ENCODE assay signal across 14 cellular contexts in genomic region chrX:20500171-20500865, GRCh38.
DNase-seq lines count a peak whose midpoint lies in the region; ATAC-seq and TF ChIP-seq lines count a peak whose summit lies in the region.
"Had no signal": no experiment of that assay in that cellular context is flagged by ENCODE, and none has a peak within 500 bp of the region (broad histone marks: within the 10 kb centered on the region; RNA-seq: fewer than 3 reads in every experiment).

No MANE protein-coding gene starts in this region.

- H3K9me3 Mint-ChIP-seq in CD4-positive, alpha-beta memory T cell, result no peaks in the 10 kb centered on the region
- no peaks in the 10 kb centered on the region for H3K9me3 Mint-ChIP-seq in activated T-helper 2 cell treated with anti-CD3 and anti-CD28 coated beads, Interferon-gamma antibody, Interleukin-2, Interleukin-4, amounts not matched to agents 10 μg/mL and 5 μg/mL and 100 μg/mL, durations not matched to agents 14 hours and 24 hours and 36 hours
- H3K9me3 Mint-ChIP-seq: nephron had no signal

- H3K27ac Mint-ChIP-seq in CD4-positive, alpha-beta memory T cell, result peak overlapping the region in 1 of 7 donors; percentile 4
- H3K27ac Mint-ChIP-seq in activated T-helper 2 cell treated with anti-CD3 and anti-CD28 coated beads, Interferon-gamma antibody, Interleukin-2, Interleukin-4, amounts not matched to agents 10 μg/mL and 5 μg/mL and 100 μg/mL, durations not matched to agents 14 hours and 24 hours and 36 hours, result no peak overlapping the region
- H3K27ac Mint-ChIP-seq: B cell had no signal

- H3K9me3 ChIP-seq in CD4-positive, alpha-beta memory T cell (ENCODE audit: control insufficient read depth in 1 of 2, low read length in 2 of 2), result no peaks in the 10 kb centered on the region
- H3K9me3 ChIP-seq in HAP-1, result no peaks in the 10 kb centered on the region
- H3K9me3 ChIP-seq: breast epithelium, esophagus muscularis mucosa, MG63 had no signal

- ATAC-seq in GM19395 (IDR thresholded peaks at IDR 0.05; ENCODE audit: unreplicated experiment) (peak; percentile 57), HG03457 (IDR thresholded peaks at IDR 0.05; ENCODE audit: unreplicated experiment) (peak; percentile 91), omental fat pad (ENCODE audit: low FRiP score) (no peak)

- no peaks in the 10 kb centered on the region for H3K36me3 ChIP-seq in CD4-positive, alpha-beta memory T cell (ENCODE audit: insufficient read depth, low read length)
- no peaks in the 10 kb centered on the region for H3K36me3 ChIP-seq in HAP-1 (replicated peaks)
- H3K36me3 ChIP-seq: breast epithelium, esophagus muscularis mucosa, MG63 had no signal

- CTCF ChIA-PET in CD4-positive, alpha-beta memory T cell (lab: Charles Lee; ENCODE audit: partially characterized antibody), result no interaction called here

- TF ChIP-seq CTCF in omental fat pad (IDR thresholded peaks at IDR 0.05), result no peak

- peaks cover 8 to 21% (median 10%) of the 10 kb centered on the region in 4 donors for H3K4me1 Mint-ChIP-seq in CD4-positive, alpha-beta memory T cell
- H3K4me1 Mint-ChIP-seq in activated T-helper 2 cell treated with anti-CD3 and anti-CD28 coated beads, Interferon-gamma antibody, Interleukin-2, Interleukin-4, amounts not matched to agents 10 μg/mL and 5 μg/mL and 100 μg/mL, durations not matched to agents 14 hours and 24 hours and 36 hours (ENCODE audit: low read depth), result peaks cover 14% of the 10 kb centered on the region
- H3K4me1 Mint-ChIP-seq: B cell had no signal

- peaks cover 8% of the 10 kb centered on the region for H3K4me1 ChIP-seq in CD4-positive, alpha-beta memory T cell (ENCODE audit: insufficient read depth, low read length)
- H3K4me1 ChIP-seq in HAP-1, result no peaks in the 10 kb centered on the region
- H3K4me1 ChIP-seq: breast epithelium, esophagus muscularis mucosa had no signal

- POLR2A ChIA-PET in CD4-positive, alpha-beta memory T cell (lab: Charles Lee; ENCODE audit: partially characterized antibody), result interaction anchor here (1.0 kb wide), 1 partner anchor 28 kb away, joined by 3 read pairs; no protein-coding TSS in a partner anchor

- H3K4me3 Mint-ChIP-seq in CD4-positive, alpha-beta memory T cell, result peak overlapping the region in 6 of 8 donors; percentile 2 to 58 (median 42)
- peak overlapping the region; percentile 45 for H3K4me3 Mint-ChIP-seq in activated T-helper 2 cell treated with anti-CD3 and anti-CD28 coated beads, Interferon-gamma antibody, Interleukin-2, Interleukin-4, amounts not matched to agents 10 μg/mL and 5 μg/mL and 100 μg/mL, durations not matched to agents 14 hours and 24 hours and 36 hours (ENCODE audit: low read depth)
- H3K4me3 Mint-ChIP-seq: B cell, nephron had no signal

- in situ Hi-C loops in HAP-1 (cut with MboI; ENCODE audit: low sequenced_read_pairs), result no loop called here

- DNase-seq in CD4-positive, alpha-beta memory T cell, result peak in 3 of 5 donors; percentile 7 to 37 (median 14)
- no peak for DNase-seq in activated T-helper 2 cell treated with anti-CD3 and anti-CD28 coated beads, Interferon-gamma antibody, Interleukin-2, Interleukin-4, amounts not matched to agents 10 μg/mL and 5 μg/mL and 100 μg/mL, durations not matched to agents 14 hours and 24 hours and 36 hours (ENCODE audit: low spot score)
- no peak for DNase-seq in HAP-1 (ENCODE audit: low spot score in 2 of 2)
- DNase-seq in NCI-H1105 (lab: John Stamatoyannopoulos, UW), result no peak
- no peak for DNase-seq in NCI-H82 (lab: John Stamatoyannopoulos, UW)
- no peak for DNase-seq in omental fat pad (ENCODE audit: low spot score)
- DNase-seq: MG63, NCI-H524 had no signal

- intact Hi-C loops in CD4-positive, alpha-beta memory T cell (cut with micrococcal nuclease), result no loop called here
- intact Hi-C loops in activated T-helper 2 cell treated with anti-CD3 and anti-CD28 coated beads, Interferon-gamma antibody, Interleukin-2, Interleukin-4, amounts not matched to agents 10 μg/mL and 5 μg/mL and 100 μg/mL, durations not matched to agents 14 hours and 24 hours and 36 hours (cut with micrococcal nuclease), result loop anchor here (2.0 kb wide), 1 partner anchor 16 kb away; no protein-coding TSS in a partner anchor

- H3K27ac ChIP-seq in CD4-positive, alpha-beta memory T cell (ENCODE audit: low read depth, low read length), result no peak overlapping the region
- H3K27ac ChIP-seq: breast epithelium, esophagus muscularis mucosa had no signal

- H3K27me3 ChIP-seq in CD4-positive, alpha-beta memory T cell (ENCODE audit: insufficient read depth, low read length), result no peaks in the 10 kb centered on the region
- no peaks in the 10 kb centered on the region for H3K27me3 ChIP-seq in HAP-1 (ENCODE audit: low read depth)
- H3K27me3 ChIP-seq: esophagus muscularis mucosa, MG63 had no signal

- peaks cover 2% of the 10 kb centered on the region in 2 donors for H3K27me3 Mint-ChIP-seq in CD4-positive, alpha-beta memory T cell
- peaks cover 49% of the 10 kb centered on the region for H3K27me3 Mint-ChIP-seq in activated T-helper 2 cell treated with anti-CD3 and anti-CD28 coated beads, Interferon-gamma antibody, Interleukin-2, Interleukin-4, amounts not matched to agents 10 μg/mL and 5 μg/mL and 100 μg/mL, durations not matched to agents 14 hours and 24 hours and 36 hours (ENCODE audit: low read depth)

- H3K36me3 Mint-ChIP-seq in CD4-positive, alpha-beta memory T cell, result no peaks in the 10 kb centered on the region
- H3K36me3 Mint-ChIP-seq in activated T-helper 2 cell treated with anti-CD3 and anti-CD28 coated beads, Interferon-gamma antibody, Interleukin-2, Interleukin-4, amounts not matched to agents 10 μg/mL and 5 μg/mL and 100 μg/mL, durations not matched to agents 14 hours and 24 hours and 36 hours (ENCODE audit: low read depth), result no peaks in the 10 kb centered on the region

- no peak overlapping the region for H3K4me3 ChIP-seq in CD4-positive, alpha-beta memory T cell (ENCODE audit: low read length in 2 of 2)
- no peak overlapping the region for H3K4me3 ChIP-seq in HAP-1
- H3K4me3 ChIP-seq: breast epithelium, esophagus muscularis mucosa, MG63 had no signal

Comparison
In these comparisons a context has a peak if more than half of its experiments do, and no peak if none do; other contexts are left out.
1. DNase-seq: peak in CD4-positive, alpha-beta memory T cell (3 of 5); none in activated T-helper 2 cell treated with anti-CD3 and anti-CD28 coated beads, Interferon-gamma antibody, Interleukin-2, Interleukin-4, amounts not matched to agents 10 μg/mL and 5 μg/mL and 100 μg/mL, durations not matched to agents 14 hours and 24 hours and 36 hours (single experiment), HAP-1 (0 of 2), NCI-H1105 (single experiment), NCI-H82 (single experiment) and omental fat pad (single experiment).